ENCODE assay signal across 1 cellular context in genomic region chr17:4365628-4366311, GRCh38.
TF ChIP-seq lines count a peak whose summit lies in the region.

No MANE protein-coding gene starts in this region.

TF ChIP-seq in WTC11, 78 proteins besides CTCF, POLR2A, EP300 and RAD21 (continued from another document and continues in another):
- TF ChIP-seq IRF1 (CRISPR knock-in tag; IDR thresholded peaks at IDR 0.05) (no peak), USF1 (CRISPR knock-in tag; IDR thresholded peaks at IDR 0.05) (no peak), RELA (CRISPR knock-in tag; IDR thresholded peaks at IDR 0.05; ENCODE audit: borderline replicate concordance) (no peak), ATF6 (CRISPR knock-in tag; IDR thresholded peaks at IDR 0.05) (no peak), ZNF671 (CRISPR knock-in tag; IDR thresholded peaks at IDR 0.05) (no peak), ESRRA (CRISPR knock-in tag; IDR thresholded peaks at IDR 0.05; ENCODE audit: borderline replicate concordance) (no peak), ETV6 (CRISPR knock-in tag; IDR thresholded peaks at IDR 0.05) (no peak), ATF1 (CRISPR knock-in tag; IDR thresholded peaks at IDR 0.05) (no peak; the same call in 1 of the 2 replicates), ZNF416 (CRISPR knock-in tag; IDR thresholded peaks at IDR 0.05) (no peak), SMAD3 (CRISPR knock-in tag; IDR thresholded peaks at IDR 0.05; ENCODE audit: borderline replicate concordance) (no peak), JUN (CRISPR knock-in tag; IDR thresholded peaks at IDR 0.05) (no peak), IRF2 (CRISPR knock-in tag; IDR thresholded peaks at IDR 0.05; ENCODE audit: borderline replicate concordance, low read depth) (no peak), GRHL2 (CRISPR knock-in tag; IDR thresholded peaks at IDR 0.05; ENCODE audit: insufficient replicate concordance, severe bottlenecking) (no peak), PRRX2 (CRISPR knock-in tag; IDR thresholded peaks at IDR 0.05) (no peak), ZNF232 (CRISPR knock-in tag; IDR thresholded peaks at IDR 0.05) (no peak), TCF7 (CRISPR knock-in tag; IDR thresholded peaks at IDR 0.05; ENCODE audit: low read depth) (0 out of 2 replicates have a peak, but pooled peaks have one; percentile 19), EMX1 (CRISPR knock-in tag; IDR thresholded peaks at IDR 0.05) (no peak), FOXJ3 (CRISPR knock-in tag; IDR thresholded peaks at IDR 0.05; ENCODE audit: borderline replicate concordance) (no peak), ATF2 (CRISPR knock-in tag; IDR thresholded peaks at IDR 0.05; ENCODE audit: borderline replicate concordance, low read depth) (no peak), ATF3 (CRISPR knock-in tag; conservative IDR thresholded peaks at IDR 0.05) (no peak), ZNF532 (CRISPR knock-in tag; IDR thresholded peaks at IDR 0.05; ENCODE audit: borderline replicate concordance) (no peak), ZNF425 (CRISPR knock-in tag; conservative IDR thresholded peaks at IDR 0.05) (no peak), STAT6 (CRISPR knock-in tag; conservative IDR thresholded peaks at IDR 0.05; ENCODE audit: low read depth) (no peak), CBFB (CRISPR knock-in tag; IDR thresholded peaks at IDR 0.05; ENCODE audit: low read depth) (0 out of 2 replicates have a peak, but pooled peaks have one; percentile 30), ZNF317 (CRISPR knock-in tag; IDR thresholded peaks at IDR 0.05; ENCODE audit: borderline replicate concordance, low read depth) (no peak), HMGA2 (CRISPR knock-in tag; IDR thresholded peaks at IDR 0.05) (no peak), RORB (CRISPR knock-in tag; IDR thresholded peaks at IDR 0.05) (no peak), AR (CRISPR knock-in tag; IDR thresholded peaks at IDR 0.05) (no peak), JAZF1 (CRISPR knock-in tag; IDR thresholded peaks at IDR 0.05) (no peak), ZNF121 (CRISPR knock-in tag; IDR thresholded peaks at IDR 0.05) (no peak), MXD4 (CRISPR knock-in tag; IDR thresholded peaks at IDR 0.05; ENCODE audit: borderline replicate concordance) (no peak), CDX4 (CRISPR knock-in tag; IDR thresholded peaks at IDR 0.05; ENCODE audit: borderline replicate concordance) (no peak), KAT7 (CRISPR knock-in tag; IDR thresholded peaks at IDR 0.05; ENCODE audit: borderline replicate concordance) (0 out of 2 replicates have a peak, but pooled peaks have one; percentile 18), TEAD4 (CRISPR knock-in tag; IDR thresholded peaks at IDR 0.05) (0 out of 2 replicates have a peak, but pooled peaks have one; percentile 9), SOX15 (CRISPR knock-in tag; IDR thresholded peaks at IDR 0.05) (no peak), ZNF219 (CRISPR knock-in tag; IDR thresholded peaks at IDR 0.05; ENCODE audit: borderline replicate concordance) (no peak)
